1 cellular context compared by ENCODE assay signal in the genomic region with DNA sequence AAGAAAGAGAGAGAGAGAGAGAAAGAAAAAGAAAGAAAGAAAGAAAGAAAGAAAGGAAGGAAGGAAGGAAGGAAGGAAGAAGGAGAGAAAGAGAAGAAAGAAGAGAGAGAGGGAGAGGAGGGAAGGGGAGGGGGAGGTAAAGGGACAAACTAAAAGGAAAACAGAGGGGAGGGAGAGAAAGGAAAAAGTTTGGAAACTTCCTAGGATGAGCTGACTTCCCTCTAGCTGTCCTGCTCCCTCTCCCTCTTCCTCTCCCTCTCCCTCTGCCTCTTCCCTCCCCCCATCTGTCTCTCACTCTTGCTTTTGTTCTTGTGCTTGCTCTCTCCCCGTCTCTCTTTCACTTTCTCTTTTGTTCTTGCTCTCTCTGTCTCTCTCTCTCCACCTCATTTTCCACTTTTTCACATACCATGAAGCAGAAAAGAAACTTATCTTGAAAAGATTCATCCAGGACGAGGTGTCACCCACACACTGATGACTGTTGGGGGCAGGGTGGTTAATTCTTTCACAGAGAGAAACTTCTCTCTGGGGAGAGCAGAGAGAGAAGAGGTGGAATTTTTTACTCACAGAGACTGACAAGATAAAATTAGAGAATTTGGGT.
TF ChIP-seq lines count a peak whose summit lies in the region.

No MANE protein-coding gene starts in this region.

TF ChIP-seq in H1, 55 proteins besides CTCF, POLR2A, EP300 and RAD21:
- peak; percentile 14; the same call in 1 of the 2 replicates for TF ChIP-seq EGR1 (IDR thresholded peaks at IDR 0.05; ENCODE audit: borderline replicate concordance, low read depth, low read length)
- no peak for TF ChIP-seq JUND (IDR thresholded peaks at IDR 0.05; ENCODE audit: low read length)
